ENCODE assay signal across 1 cellular context in the genomic region with DNA sequence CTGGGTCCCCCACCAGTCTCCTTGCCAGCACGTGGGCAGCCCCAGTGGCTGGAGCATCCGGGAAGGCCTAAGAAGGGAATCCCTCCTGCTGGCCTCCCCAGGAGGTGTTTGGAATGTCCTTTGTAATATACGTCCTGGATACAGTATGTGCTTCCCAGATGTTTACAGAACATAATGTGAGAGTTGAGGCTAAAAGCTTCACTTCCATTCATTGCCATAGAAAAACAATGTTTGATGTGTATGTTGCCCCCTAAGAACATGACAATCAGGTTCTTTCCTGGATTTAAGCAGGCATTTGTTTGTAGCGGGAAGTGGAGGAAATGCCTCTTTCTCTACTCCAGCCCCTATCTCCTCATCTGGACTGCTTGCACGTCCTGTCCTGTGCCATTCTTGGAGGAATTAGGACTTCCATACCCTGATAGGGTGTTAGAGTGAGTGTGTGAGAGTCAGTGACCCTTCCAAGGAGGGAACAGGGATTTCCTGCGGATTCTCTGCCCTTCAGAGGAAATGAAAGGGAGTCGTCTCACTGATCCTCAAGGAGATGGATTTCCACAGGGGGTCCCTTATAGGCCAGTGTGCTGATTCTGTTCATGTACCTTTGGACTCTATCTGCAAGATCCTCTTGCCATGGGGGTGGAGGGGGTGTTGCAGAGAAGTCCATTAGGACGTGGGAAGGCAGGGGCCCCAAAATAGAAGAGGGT.
TF ChIP-seq lines count a peak whose summit lies in the region.

No MANE protein-coding gene starts in this region.

TF ChIP-seq in HepG2, 621 proteins besides CTCF, POLR2A, EP300 and RAD21 (continued from another document and continues in another):
- TF ChIP-seq, protein P1, sequence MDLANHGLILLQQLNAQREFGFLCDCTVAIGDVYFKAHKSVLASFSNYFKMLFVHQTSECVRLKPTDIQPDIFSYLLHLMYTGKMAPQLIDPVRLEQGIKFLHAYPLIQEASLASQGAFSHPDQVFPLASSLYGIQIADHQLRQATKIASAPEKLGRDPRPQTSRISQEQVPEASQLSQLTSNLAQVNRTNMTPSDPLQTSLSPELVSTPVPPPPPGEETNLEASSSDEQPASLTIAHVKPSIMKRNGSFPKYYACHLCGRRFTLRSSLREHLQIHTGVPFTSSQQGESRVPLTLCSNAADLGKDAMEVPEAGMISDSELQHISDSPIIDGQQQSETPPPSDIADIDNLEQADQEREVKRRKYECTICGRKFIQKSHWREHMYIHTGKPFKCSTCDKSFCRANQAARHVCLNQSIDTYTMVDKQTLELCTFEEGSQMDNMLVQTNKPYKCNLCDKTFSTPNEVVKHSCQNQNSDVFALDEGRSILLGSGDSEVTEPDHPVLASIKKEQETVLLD (CRISPR knock-in tag; IDR thresholded peaks at IDR 0.05; ENCODE audit: low read depth), result peak; percentile 58; the same call in 1 of the 2 replicates
- TF ChIP-seq ZNF547 (CRISPR knock-in tag; IDR thresholded peaks at IDR 0.05), result no peak
- no peak for TF ChIP-seq ZZZ3 (CRISPR knock-in tag; IDR thresholded peaks at IDR 0.05; ENCODE audit: borderline replicate concordance)
- 0 out of 2 replicates have a peak, but pooled peaks have one; percentile 68 for TF ChIP-seq SNAPC2 (CRISPR knock-in tag; IDR thresholded peaks at IDR 0.05)
- TF ChIP-seq NONO (IDR thresholded peaks at IDR 0.05), result no peak
- TF ChIP-seq NONO (CRISPR knock-in tag; conservative IDR thresholded peaks at IDR 0.05), result peak; percentile 54; the same call in 1 of the 2 replicates
- TF ChIP-seq ZIK1 (CRISPR knock-in tag; IDR thresholded peaks at IDR 0.05; ENCODE audit: borderline replicate concordance, low read depth), result peak; percentile 44
- TF ChIP-seq HOXA3 (CRISPR knock-in tag; IDR thresholded peaks at IDR 0.05), result no peak
- TF ChIP-seq IKZF4 (CRISPR knock-in tag; IDR thresholded peaks at IDR 0.05; ENCODE audit: borderline replicate concordance, low read depth, not compliant biosample characterization), result peak; percentile 41
- 0 out of 2 replicates have a peak, but pooled peaks have one; percentile 32 for TF ChIP-seq ATF7-NPFF (CRISPR knock-in tag; IDR thresholded peaks at IDR 0.05; ENCODE audit: low read depth)
- TF ChIP-seq JUND (CRISPR knock-in tag; IDR thresholded peaks at IDR 0.05), result peak; percentile 55; the same call in 1 of the 2 replicates
- TF ChIP-seq ZNF605 (CRISPR knock-in tag; IDR thresholded peaks at IDR 0.05), result 0 out of 2 replicates have a peak, but pooled peaks have one; percentile 4
- no peak for TF ChIP-seq NPAS2 (CRISPR knock-in tag; IDR thresholded peaks at IDR 0.05; ENCODE audit: borderline replicate concordance)
- TF ChIP-seq AKNA (CRISPR knock-in tag; IDR thresholded peaks at IDR 0.05; ENCODE audit: borderline replicate concordance), result 0 out of 2 replicates have a peak, but pooled peaks have one; percentile 16
- TF ChIP-seq ZNF33A (CRISPR knock-in tag; IDR thresholded peaks at IDR 0.05; ENCODE audit: borderline replicate concordance), result 0 out of 2 replicates have a peak, but pooled peaks have one; percentile 58
- TF ChIP-seq TOE1 (CRISPR knock-in tag; IDR thresholded peaks at IDR 0.05), result 0 out of 2 replicates have a peak, but pooled peaks have one; percentile 25
- peak; percentile 77; the same call in 1 of the 2 replicates for TF ChIP-seq BRCA1 (CRISPR knock-in tag; IDR thresholded peaks at IDR 0.05)
- TF ChIP-seq NCOA2 (CRISPR knock-in tag; IDR thresholded peaks at IDR 0.05), result no peak; the same call in 1 of the 2 replicates
- peak; percentile 67 for TF ChIP-seq PHF5A (CRISPR knock-in tag; IDR thresholded peaks at IDR 0.05; ENCODE audit: low read depth, unreplicated experiment)
- peak; percentile 10; the same call in 1 of the 2 replicates for TF ChIP-seq PRDM10 (CRISPR knock-in tag; IDR thresholded peaks at IDR 0.05; ENCODE audit: low read depth)
- no peak for TF ChIP-seq KDM5A (IDR thresholded peaks at IDR 0.05; ENCODE audit: borderline replicate concordance, low read length)
- TF ChIP-seq, protein P2, sequence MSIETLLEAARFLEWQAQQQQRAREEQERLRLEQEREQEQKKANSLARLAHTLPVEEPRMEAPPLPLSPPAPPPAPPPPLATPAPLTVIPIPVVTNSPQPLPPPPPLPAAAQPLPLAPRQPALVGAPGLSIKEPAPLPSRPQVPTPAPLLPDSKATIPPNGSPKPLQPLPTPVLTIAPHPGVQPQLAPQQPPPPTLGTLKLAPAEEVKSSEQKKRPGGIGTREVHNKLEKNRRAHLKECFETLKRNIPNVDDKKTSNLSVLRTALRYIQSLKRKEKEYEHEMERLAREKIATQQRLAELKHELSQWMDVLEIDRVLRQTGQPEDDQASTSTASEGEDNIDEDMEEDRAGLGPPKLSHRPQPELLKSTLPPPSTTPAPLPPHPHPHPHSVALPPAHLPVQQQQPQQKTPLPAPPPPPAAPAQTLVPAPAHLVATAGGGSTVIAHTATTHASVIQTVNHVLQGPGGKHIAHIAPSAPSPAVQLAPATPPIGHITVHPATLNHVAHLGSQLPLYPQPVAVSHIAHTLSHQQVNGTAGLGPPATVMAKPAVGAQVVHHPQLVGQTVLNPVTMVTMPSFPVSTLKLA (IDR thresholded peaks at IDR 0.05), result no peak
- no peak for TF ChIP-seq MAZ (IDR thresholded peaks at IDR 0.05; ENCODE audit: borderline replicate concordance, low read depth, low read length)
- TF ChIP-seq MAZ (CRISPR knock-in tag; IDR thresholded peaks at IDR 0.05; ENCODE audit: low read depth), result peak; percentile 10
- no peak; the same call in 1 of the 2 replicates for TF ChIP-seq ZNF317 (CRISPR knock-in tag; IDR thresholded peaks at IDR 0.05)
- TF ChIP-seq TBX2 (CRISPR knock-in tag; IDR thresholded peaks at IDR 0.05; ENCODE audit: borderline replicate concordance), result peak; percentile 5; the same call in 1 of the 2 replicates
- TF ChIP-seq KLF16 (CRISPR knock-in tag; IDR thresholded peaks at IDR 0.05), result peak in 1 of 2 experiments; percentile 71; a peak in 2 of 4 replicates
- TF ChIP-seq SNAI1 (CRISPR knock-in tag; IDR thresholded peaks at IDR 0.05; ENCODE audit: borderline replicate concordance), result peak; percentile 69
- peak; percentile 47; the same call in 1 of the 2 replicates for TF ChIP-seq ZBTB20 (CRISPR knock-in tag; IDR thresholded peaks at IDR 0.05; ENCODE audit: borderline replicate concordance, low read depth)
- TF ChIP-seq NFKBIZ (CRISPR knock-in tag; IDR thresholded peaks at IDR 0.05), result 0 out of 2 replicates have a peak, but pooled peaks have one; percentile 13
- TF ChIP-seq NFIB (CRISPR knock-in tag; IDR thresholded peaks at IDR 0.05; ENCODE audit: borderline replicate concordance), result no peak
- TF ChIP-seq, protein P3, sequence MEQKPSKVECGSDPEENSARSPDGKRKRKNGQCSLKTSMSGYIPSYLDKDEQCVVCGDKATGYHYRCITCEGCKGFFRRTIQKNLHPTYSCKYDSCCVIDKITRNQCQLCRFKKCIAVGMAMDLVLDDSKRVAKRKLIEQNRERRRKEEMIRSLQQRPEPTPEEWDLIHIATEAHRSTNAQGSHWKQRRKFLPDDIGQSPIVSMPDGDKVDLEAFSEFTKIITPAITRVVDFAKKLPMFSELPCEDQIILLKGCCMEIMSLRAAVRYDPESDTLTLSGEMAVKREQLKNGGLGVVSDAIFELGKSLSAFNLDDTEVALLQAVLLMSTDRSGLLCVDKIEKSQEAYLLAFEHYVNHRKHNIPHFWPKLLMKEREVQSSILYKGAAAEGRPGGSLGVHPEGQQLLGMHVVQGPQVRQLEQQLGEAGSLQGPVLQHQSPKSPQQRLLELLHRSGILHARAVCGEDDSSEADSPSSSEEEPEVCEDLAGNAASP (CRISPR knock-in tag; IDR thresholded peaks at IDR 0.05; ENCODE audit: borderline replicate concordance), result 0 out of 2 replicates have a peak, but pooled peaks have one; percentile 4
- TF ChIP-seq NCOA5 (CRISPR knock-in tag; IDR thresholded peaks at IDR 0.05), result no peak
- TF ChIP-seq, protein P4, sequence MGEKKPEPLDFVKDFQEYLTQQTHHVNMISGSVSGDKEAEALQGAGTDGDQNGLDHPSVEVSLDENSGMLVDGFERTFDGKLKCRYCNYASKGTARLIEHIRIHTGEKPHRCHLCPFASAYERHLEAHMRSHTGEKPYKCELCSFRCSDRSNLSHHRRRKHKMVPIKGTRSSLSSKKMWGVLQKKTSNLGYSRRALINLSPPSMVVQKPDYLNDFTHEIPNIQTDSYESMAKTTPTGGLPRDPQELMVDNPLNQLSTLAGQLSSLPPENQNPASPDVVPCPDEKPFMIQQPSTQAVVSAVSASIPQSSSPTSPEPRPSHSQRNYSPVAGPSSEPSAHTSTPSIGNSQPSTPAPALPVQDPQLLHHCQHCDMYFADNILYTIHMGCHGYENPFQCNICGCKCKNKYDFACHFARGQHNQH (CRISPR knock-in tag; IDR thresholded peaks at IDR 0.05), result peak; percentile 26; the same call in 1 of the 2 replicates
- no peak for TF ChIP-seq DPF2 (CRISPR knock-in tag; IDR thresholded peaks at IDR 0.05; ENCODE audit: borderline replicate concordance, low read depth)
- TF ChIP-seq SIN3A (IDR thresholded peaks at IDR 0.05; ENCODE audit: borderline replicate concordance, low read depth, low read length), result no peak
- peak; percentile 54 for TF ChIP-seq FOXA3 (CRISPR knock-in tag; IDR thresholded peaks at IDR 0.05)
- no peak for TF ChIP-seq RBM22 (optimal IDR thresholded peaks at IDR 0.05; ENCODE audit: low read length)
- TF ChIP-seq ZKSCAN8 (CRISPR knock-in tag; IDR thresholded peaks at IDR 0.05; ENCODE audit: borderline replicate concordance), result no peak; the same call in 1 of the 2 replicates
- TF ChIP-seq ZNF136 (CRISPR knock-in tag; IDR thresholded peaks at IDR 0.05; ENCODE audit: low read depth), result 0 out of 2 replicates have a peak, but pooled peaks have one; percentile 13
- TF ChIP-seq KAT7 (CRISPR knock-in tag; IDR thresholded peaks at IDR 0.05; ENCODE audit: borderline replicate concordance), result 0 out of 2 replicates have a peak, but pooled peaks have one; percentile 36
- TF ChIP-seq ZMAT3 (CRISPR knock-in tag; conservative IDR thresholded peaks at IDR 0.05), result peak; percentile 45; the same call in 1 of the 2 replicates
- no peak for TF ChIP-seq ZNF180 (CRISPR knock-in tag; IDR thresholded peaks at IDR 0.05; ENCODE audit: borderline replicate concordance, low read depth)
- 0 out of 2 replicates have a peak, but pooled peaks have one; percentile 7 for TF ChIP-seq ZNF430 (CRISPR knock-in tag; IDR thresholded peaks at IDR 0.05)
- TF ChIP-seq HDAC6 (IDR thresholded peaks at IDR 0.05; ENCODE audit: low read depth, low read length), result no peak
- TF ChIP-seq BCL6 (CRISPR knock-in tag; IDR thresholded peaks at IDR 0.05), result 0 out of 2 replicates have a peak, but pooled peaks have one; percentile 5
